ENCODE assay signal across 1 cellular context in genomic region chr3:120445654-120446053, GRCh38.
TF ChIP-seq lines count a peak whose summit lies in the region.

No MANE protein-coding gene starts in this region.

TF ChIP-seq in IMR-90, 13 proteins besides CTCF, POLR2A, EP300 and RAD21:
- no peak for TF ChIP-seq FOS (IDR thresholded peaks at IDR 0.05; ENCODE audit: low read depth, low read length)
- no peak for TF ChIP-seq RCOR1 (IDR thresholded peaks at IDR 0.05; ENCODE audit: insufficient replicate concordance, low read length)
- TF ChIP-seq MAFK (IDR thresholded peaks at IDR 0.05; ENCODE audit: low read depth, low read length): no peak
- no peak for TF ChIP-seq MXI1 (IDR thresholded peaks at IDR 0.05; ENCODE audit: borderline replicate concordance, low read depth, low read length)
- no peak for TF ChIP-seq USF2 (IDR thresholded peaks at IDR 0.05; ENCODE audit: low read depth, low read length)
- TF ChIP-seq CHD1 (IDR thresholded peaks at IDR 0.05; ENCODE audit: low read depth, low read length): no peak
- TF ChIP-seq BHLHE40 (IDR thresholded peaks at IDR 0.05; ENCODE audit: low read depth, low read length): no peak
- no peak for TF ChIP-seq MAZ (IDR thresholded peaks at IDR 0.05; ENCODE audit: borderline replicate concordance, low read depth, low read length)
- TF ChIP-seq RFX5 (IDR thresholded peaks at IDR 0.05; ENCODE audit: low read depth, low read length): no peak
- TF ChIP-seq ELK1 (IDR thresholded peaks at IDR 0.05; ENCODE audit: borderline replicate concordance, low read depth, low read length): no peak
- no peak for TF ChIP-seq SMC3 (IDR thresholded peaks at IDR 0.05; ENCODE audit: low read depth, low read length)
- no peak for TF ChIP-seq NFE2L2 (IDR thresholded peaks at IDR 0.05; ENCODE audit: low read depth, low read length)
- TF ChIP-seq CEBPB (IDR thresholded peaks at IDR 0.05; ENCODE audit: low read depth, low read length): no peak
TF ChIP-seq in IMR-90: peak in this region for 0.
